Comparison of ENCODE assay signal across 20 cellular contexts in genomic region chr14:95467657-95468056, GRCh38. TPM values are rescaled to one million over a fixed set of nuclear protein-coding genes. Genes with fewer than 3 reads are reported as not detected.
DNase-seq lines count a peak whose midpoint lies in the region; ATAC-seq and TF ChIP-seq lines count a peak whose summit lies in the region.
"Had no signal": no experiment of that assay in that cellular context is flagged by ENCODE, and none has a peak within 500 bp of the region (broad histone marks: within the 10 kb centered on the region; RNA-seq: fewer than 3 reads in every experiment).

No MANE protein-coding gene starts in this region.

- TF ChIP-seq CTCF in activated CD8-positive, alpha-beta T cell treated with anti-CD3 and anti-CD28 coated beads for 36 hours (IDR thresholded peaks at IDR 0.05) = no peak

- no peak overlapping the region for H3K4me3 Mint-ChIP-seq in activated CD8-positive, alpha-beta T cell treated with anti-CD3 and anti-CD28 coated beads for 36 hours
- H3K4me3 Mint-ChIP-seq: IgD-negative memory B cell; stimulated activated naive CD8-positive, alpha-beta T cell treated with anti-CD3 and anti-CD28 coated beads, Interleukin-15, Interleukin-2, amounts not matched to agents 100 ng/mL and 50 ng/mL, for 24 hours had no signal

- H3K9me3 Mint-ChIP-seq in activated CD8-positive, alpha-beta T cell treated with anti-CD3 and anti-CD28 coated beads for 36 hours = no peaks in the 10 kb centered on the region
- H3K9me3 Mint-ChIP-seq: IgD-negative memory B cell; stimulated activated naive CD8-positive, alpha-beta T cell treated with anti-CD3 and anti-CD28 coated beads, Interleukin-15, Interleukin-2, amounts not matched to agents 100 ng/mL and 50 ng/mL, for 24 hours had no signal

- POLR2A ChIA-PET in activated CD8-positive, alpha-beta T cell treated with anti-CD3 and anti-CD28 coated beads for 36 hours (lab: Charles Lee) = interaction anchor here (1.0 to 1.4 kb wide), 2 partner anchors 24 to 55 kb away, joined by 3 to 4 read pairs; no protein-coding TSS in a partner anchor

- peaks cover 59% of the 10 kb centered on the region for H3K4me1 Mint-ChIP-seq in activated CD8-positive, alpha-beta T cell treated with anti-CD3 and anti-CD28 coated beads for 36 hours (ENCODE audit: low read depth)

- no peaks in the 10 kb centered on the region for H3K79me1 ChIP-seq in neuronal stem cell (ENCODE audit: low read depth, low read length)

- intact Hi-C loops in activated CD8-positive, alpha-beta T cell treated with anti-CD3 and anti-CD28 coated beads for 36 hours (cut with micrococcal nuclease) = no loop called here

- H2BK15ac ChIP-seq in neuronal stem cell (ENCODE audit: low read length) = no peak overlapping the region

- H3K27ac Mint-ChIP-seq in activated CD8-positive, alpha-beta T cell treated with anti-CD3 and anti-CD28 coated beads for 36 hours = no peak overlapping the region
- H3K27ac Mint-ChIP-seq: stimulated activated naive CD8-positive, alpha-beta T cell treated with anti-CD3 and anti-CD28 coated beads, Interleukin-15, Interleukin-2, amounts not matched to agents 100 ng/mL and 50 ng/mL, for 24 hours had no signal

- CTCF ChIA-PET in activated CD8-positive, alpha-beta T cell treated with anti-CD3 and anti-CD28 coated beads for 36 hours (lab: Charles Lee) = interaction anchor here (1.2 to 1.6 kb wide), 2 partner anchors 13 to 25 kb away, joined by 3 to 7 read pairs; no protein-coding TSS in a partner anchor

- H3K14ac ChIP-seq in neuronal stem cell (ENCODE audit: low read length) = no peak overlapping the region

- H2AFZ ChIP-seq in neuronal stem cell (ENCODE audit: low read length) = no peak overlapping the region

- H3K4me1 ChIP-seq in effector memory CD4-positive, alpha-beta T cell (ENCODE audit: control insufficient read depth, insufficient read depth, low read length, poor library complexity, severe bottlenecking) = peaks cover 37% of the 10 kb centered on the region
- peaks cover 0 to 3% of the 10 kb centered on the region in 2 donors for H3K4me1 ChIP-seq in neuronal stem cell (ENCODE audit: control insufficient read depth in 2 of 2, insufficient read depth in 1 of 2, low read depth in 1 of 2, low read length in 2 of 2)

- H3K9me3 ChIP-seq in effector memory CD4-positive, alpha-beta T cell (ENCODE audit: control insufficient read depth, low read length) = no peaks in the 10 kb centered on the region
- peaks cover 0 to 2% of the 10 kb centered on the region in 2 donors for H3K9me3 ChIP-seq in neuronal stem cell (replicated peaks in 1 of 2; ENCODE audit: control insufficient read depth in 2 of 2, insufficient read depth in 1 of 2, low read depth in 1 of 2, low read length in 2 of 2)
- H3K9me3 ChIP-seq: esophagus muscularis mucosa, gastroesophageal sphincter had no signal

- H3K36me3 ChIP-seq in effector memory CD4-positive, alpha-beta T cell (ENCODE audit: control insufficient read depth, insufficient read depth, low read length) = peaks cover 56% of the 10 kb centered on the region
- H3K36me3 ChIP-seq in neuronal stem cell (replicated peaks in 1 of 2; ENCODE audit: control insufficient read depth in 2 of 2, insufficient read depth in 2 of 2, low read length in 2 of 2) = no peaks in the 10 kb centered on the region

- H2BK12ac ChIP-seq in neuronal stem cell (ENCODE audit: low read length) = no peak overlapping the region

- H3K27me3 Mint-ChIP-seq in activated CD8-positive, alpha-beta T cell treated with anti-CD3 and anti-CD28 coated beads for 36 hours = no peaks in the 10 kb centered on the region
- H3K27me3 Mint-ChIP-seq: IgD-negative memory B cell; stimulated activated naive CD8-positive, alpha-beta T cell treated with anti-CD3 and anti-CD28 coated beads, Interleukin-15, Interleukin-2, amounts not matched to agents 100 ng/mL and 50 ng/mL, for 24 hours had no signal

- H2BK120ac ChIP-seq in neuronal stem cell (ENCODE audit: low read depth, low read length) = no peak overlapping the region

- no peak overlapping the region for H3K4me2 ChIP-seq in neuronal stem cell (ENCODE audit: insufficient read depth, low read length, poor library complexity, severe bottlenecking)

- no peak overlapping the region for H3K4ac ChIP-seq in neuronal stem cell (ENCODE audit: low read length)

- no peak overlapping the region for H3K9ac ChIP-seq in neuronal stem cell (ENCODE audit: low read depth, low read length, poor library complexity)

- no peak overlapping the region for H3K18ac ChIP-seq in neuronal stem cell (ENCODE audit: low read length)

- DNase-seq in DMS79 treated with DMSO at 0.1 percent for 48 hours (lab: John Stamatoyannopoulos, UW) (peak; percentile 53), DMS79 (lab: John Stamatoyannopoulos, UW) (no peak), COR-L47 (lab: John Stamatoyannopoulos, UW) (peak; percentile 54), neuronal stem cell (ENCODE audit: low spot score) (no peak), NCI-H526 treated with DMSO at 0.1 percent for 48 hours (lab: John Stamatoyannopoulos, UW) (no peak), occipital lobe (lab: John Stamatoyannopoulos, UW) (no peak)
- DNase-seq in effector memory CD4-positive, alpha-beta T cell = no peak
- no peak for DNase-seq in activated CD8-positive, alpha-beta T cell treated with anti-CD3 and anti-CD28 coated beads for 36 hours
- DNase-seq: 8988T; activated CD8-positive, alpha-beta memory T cell treated with anti-CD3 and anti-CD28 coated beads, Interleukin-2, amount 50 U/mL, for 48 hours; activated gamma-delta T cell treated with Interleukin-2 at 50 U/mL for 16 hours; NCI-H1694 treated with DMSO at 0.1 percent for 48 hours; NCI-H2227 treated with DMSO at 0.1 percent for 48 hours; NK-92 treated with Interleukin-12 subunit alpha and Interleukin-12 subunit beta, amount 100 ng/mL, for 24 hours; stimulated activated CD4-positive, alpha-beta T cell treated with anti-CD3 and anti-CD28 coated beads, Interleukin-2, amount 100 ng/mL, for 24 hours had no signal

- WGBS in neuronal stem cell (ENCODE audit: extremely low coverage in 2 of 2, insufficient read length in 2 of 2, insufficient replicate concordance in 1 of 2), 2 donors = no CpG with 5 or more reads among the region's 6 CpGs

- peak overlapping the region; percentile 19 for H4K8ac ChIP-seq in neuronal stem cell (ENCODE audit: low read depth, low read length)

- H3K36me3 Mint-ChIP-seq in activated CD8-positive, alpha-beta T cell treated with anti-CD3 and anti-CD28 coated beads for 36 hours (ENCODE audit: low read depth) = peaks cover 66% of the 10 kb centered on the region

- no peak overlapping the region for H2AK5ac ChIP-seq in neuronal stem cell (ENCODE audit: low read depth, low read length)

- no peak overlapping the region for H3K4me3 ChIP-seq in effector memory CD4-positive, alpha-beta T cell (ENCODE audit: insufficient read depth, low read depth, low read length, poor library complexity, severe bottlenecking)
- no peak overlapping the region for H3K4me3 ChIP-seq in neuronal stem cell (ENCODE audit: low read length in 2 of 2)
- H3K4me3 ChIP-seq: esophagus muscularis mucosa, gastroesophageal sphincter had no signal

- no peak for ATAC-seq in activated CD8-positive, alpha-beta T cell treated with anti-CD3 and anti-CD28 coated beads for 36 hours
- ATAC-seq: gastroesophageal sphincter, SK-N-SH treated with all-trans-retinoic acid at 6 μM for 48 hours had no signal

- peak overlapping the region; percentile 33 for H3K27ac ChIP-seq in effector memory CD4-positive, alpha-beta T cell (ENCODE audit: insufficient read depth, low read length, poor library complexity, severe bottlenecking)
- H3K27ac ChIP-seq in neuronal stem cell (replicated peaks; ENCODE audit: low read length) = no peak overlapping the region
- H3K27ac ChIP-seq: esophagus muscularis mucosa, gastroesophageal sphincter had no signal

- no peak overlapping the region for H3K23ac ChIP-seq in neuronal stem cell (ENCODE audit: low read depth, low read length, poor library complexity)

- no peak overlapping the region for H2BK5ac ChIP-seq in neuronal stem cell (ENCODE audit: low read length)

- no peaks in the 10 kb centered on the region for H3K27me3 ChIP-seq in effector memory CD4-positive, alpha-beta T cell (replicated peaks; ENCODE audit: control insufficient read depth, insufficient read depth, low read length, poor library complexity, severe bottlenecking)
- H3K27me3 ChIP-seq in neuronal stem cell (ENCODE audit: control insufficient read depth in 3 of 3, insufficient read depth in 3 of 3, low read depth in 1 of 3, low read length in 3 of 3) = peaks cover 0 to 30% (median 2%) of the 10 kb centered on the region in 3 experiments

- no peak overlapping the region for H4K91ac ChIP-seq in neuronal stem cell (ENCODE audit: low read depth, low read length, poor library complexity)

RNA-seq across cellular contexts. Expression of gene SYNE3, which starts 48.8 kb away (rescaled TPM):
- polyA plus RNA-seq in neuronal stem cell (2013, experiment 1 of 2) = 0.06 TPM
- polyA plus RNA-seq in neuronal stem cell (2013, experiment 2 of 2) = 0.07 TPM
- 10 to 100 TPM; 64.0 to 64.1 TPM for total RNA-seq in activated CD8-positive, alpha-beta T cell treated with anti-CD3 and anti-CD28 coated beads for 36 hours
- total RNA-seq in occipital lobe = 2.2 TPM

Comparison
In these comparisons a context has a peak if more than half of its experiments do, and no peak if none do; other contexts are left out.
1. DNase-seq: peak in DMS79 treated with DMSO at 0.1 percent for 48 hours (single experiment) and COR-L47 (single experiment); none in DMS79 (single experiment), effector memory CD4-positive, alpha-beta T cell (0 of 3), neuronal stem cell (single experiment), activated CD8-positive, alpha-beta T cell treated with anti-CD3 and anti-CD28 coated beads for 36 hours (single experiment), NCI-H526 treated with DMSO at 0.1 percent for 48 hours (single experiment) and occipital lobe (single experiment).
2. RNA of gene SYNE3, which starts 48.8 kb away (total RNA-seq): 64.0 to 64.1 TPM in activated CD8-positive, alpha-beta T cell treated with anti-CD3 and anti-CD28 coated beads for 36 hours; 2.2 TPM in occipital lobe (single experiment); every median in the first group is over 10 times any median in the second.